In the genomic region with DNA sequence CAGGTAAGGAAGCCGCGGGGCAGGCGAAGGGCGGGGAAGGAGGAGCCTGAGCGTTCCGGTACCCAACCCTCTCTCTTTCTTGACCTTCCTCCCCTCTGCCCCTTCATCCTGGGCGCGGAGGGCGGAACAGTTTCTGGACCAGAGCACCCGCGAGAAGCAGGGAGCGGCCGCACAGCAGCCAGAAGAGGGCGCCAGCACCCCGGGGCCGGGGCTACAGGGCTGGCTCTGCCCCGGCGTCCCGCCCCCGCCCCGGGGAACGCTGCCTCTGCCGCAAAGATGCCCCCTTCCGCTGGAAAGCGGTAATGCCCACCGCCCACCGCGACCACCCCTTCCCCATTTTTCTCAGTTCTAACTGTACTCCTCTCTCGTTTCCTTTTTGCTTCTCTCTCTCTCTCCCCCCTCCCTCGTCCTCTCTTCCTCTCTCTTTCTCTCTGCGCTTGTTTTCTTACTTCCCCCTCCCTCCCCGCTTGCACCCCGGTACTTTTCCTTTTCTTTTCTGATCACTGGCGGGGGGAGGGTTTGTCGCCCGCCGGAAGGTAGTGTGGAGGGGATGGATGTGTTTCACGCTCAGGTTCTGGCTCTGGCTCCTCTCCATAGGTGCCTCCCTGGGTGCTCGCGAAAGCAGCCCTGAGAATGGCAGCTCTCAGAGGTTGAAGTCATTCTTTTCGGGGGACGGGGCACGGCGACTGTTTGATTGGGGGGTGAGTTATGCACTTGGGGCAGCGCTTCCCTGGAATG, we compare ENCODE assay signal across 1 cellular context.
TF ChIP-seq lines count a peak whose summit lies in the region.

No MANE protein-coding gene starts in this region.

TF ChIP-seq in K562, 482 proteins besides CTCF, POLR2A, EP300 and RAD21 (continued from another document):
- TF ChIP-seq, protein P1, sequence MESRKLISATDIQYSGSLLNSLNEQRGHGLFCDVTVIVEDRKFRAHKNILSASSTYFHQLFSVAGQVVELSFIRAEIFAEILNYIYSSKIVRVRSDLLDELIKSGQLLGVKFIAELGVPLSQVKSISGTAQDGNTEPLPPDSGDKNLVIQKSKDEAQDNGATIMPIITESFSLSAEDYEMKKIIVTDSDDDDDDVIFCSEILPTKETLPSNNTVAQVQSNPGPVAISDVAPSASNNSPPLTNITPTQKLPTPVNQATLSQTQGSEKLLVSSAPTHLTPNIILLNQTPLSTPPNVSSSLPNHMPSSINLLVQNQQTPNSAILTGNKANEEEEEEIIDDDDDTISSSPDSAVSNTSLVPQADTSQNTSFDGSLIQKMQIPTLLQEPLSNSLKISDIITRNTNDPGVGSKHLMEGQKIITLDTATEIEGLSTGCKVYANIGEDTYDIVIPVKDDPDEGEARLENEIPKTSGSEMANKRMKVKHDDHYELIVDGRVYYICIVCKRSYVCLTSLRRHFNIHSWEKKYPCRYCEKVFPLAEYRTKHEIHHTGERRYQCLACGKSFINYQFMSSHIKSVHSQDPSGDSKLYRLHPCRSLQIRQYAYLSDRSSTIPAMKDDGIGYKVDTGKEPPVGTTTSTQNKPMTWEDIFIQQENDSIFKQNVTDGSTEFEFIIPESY (CRISPR knock-in tag; IDR thresholded peaks at IDR 0.05) = peak; percentile 91
- no peak for TF ChIP-seq NFIC (IDR thresholded peaks at IDR 0.05)
- no peak for TF ChIP-seq ZNF347 (CRISPR knock-in tag; IDR thresholded peaks at IDR 0.05; ENCODE audit: low read depth)
- TF ChIP-seq, protein P2, sequence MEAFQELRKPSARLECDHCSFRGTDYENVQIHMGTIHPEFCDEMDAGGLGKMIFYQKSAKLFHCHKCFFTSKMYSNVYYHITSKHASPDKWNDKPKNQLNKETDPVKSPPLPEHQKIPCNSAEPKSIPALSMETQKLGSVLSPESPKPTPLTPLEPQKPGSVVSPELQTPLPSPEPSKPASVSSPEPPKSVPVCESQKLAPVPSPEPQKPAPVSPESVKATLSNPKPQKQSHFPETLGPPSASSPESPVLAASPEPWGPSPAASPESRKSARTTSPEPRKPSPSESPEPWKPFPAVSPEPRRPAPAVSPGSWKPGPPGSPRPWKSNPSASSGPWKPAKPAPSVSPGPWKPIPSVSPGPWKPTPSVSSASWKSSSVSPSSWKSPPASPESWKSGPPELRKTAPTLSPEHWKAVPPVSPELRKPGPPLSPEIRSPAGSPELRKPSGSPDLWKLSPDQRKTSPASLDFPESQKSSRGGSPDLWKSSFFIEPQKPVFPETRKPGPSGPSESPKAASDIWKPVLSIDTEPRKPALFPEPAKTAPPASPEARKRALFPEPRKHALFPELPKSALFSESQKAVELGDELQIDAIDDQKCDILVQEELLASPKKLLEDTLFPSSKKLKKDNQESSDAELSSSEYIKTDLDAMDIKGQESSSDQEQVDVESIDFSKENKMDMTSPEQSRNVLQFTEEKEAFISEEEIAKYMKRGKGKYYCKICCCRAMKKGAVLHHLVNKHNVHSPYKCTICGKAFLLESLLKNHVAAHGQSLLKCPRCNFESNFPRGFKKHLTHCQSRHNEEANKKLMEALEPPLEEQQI (IDR thresholded peaks at IDR 0.05) = peak; percentile 55; the same call in 1 of the 2 replicates
- no peak for TF ChIP-seq TCF7L2 (IDR thresholded peaks at IDR 0.05; ENCODE audit: low read depth, low read length)
